15 cellular contexts compared by ENCODE assay signal in the genomic region with DNA sequence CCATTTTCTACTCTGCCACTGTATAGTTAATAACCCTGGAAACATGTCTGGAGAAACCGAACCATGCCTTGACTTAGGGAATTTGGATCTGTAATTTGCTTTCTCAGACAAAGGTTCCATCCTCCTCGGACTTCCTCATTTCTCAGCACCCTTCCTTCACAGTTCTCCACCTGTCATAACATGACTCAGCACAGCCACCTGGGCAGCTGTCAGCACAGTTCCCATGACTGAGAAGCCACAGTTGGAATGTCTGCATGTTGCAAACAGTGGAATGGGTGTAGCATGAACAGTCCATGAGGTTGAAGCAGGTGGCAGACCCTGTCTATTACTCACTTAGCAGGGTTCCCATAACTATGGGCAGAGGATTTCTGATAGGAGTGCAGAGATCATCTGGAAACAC. TPM values are rescaled to one million over a fixed set of nuclear protein-coding genes. Genes with fewer than 3 reads are reported as not detected.
A peak's percentile ranks its signal among the peaks of the same experiment; 100 is the strongest.
DNase-seq lines count a peak whose midpoint lies in the region; ATAC-seq, FAIRE-seq and TF ChIP-seq lines count a peak whose summit lies in the region.
"Had no signal": no experiment of that assay in that cellular context is flagged by ENCODE, and none has a peak within 500 bp of the region (broad histone marks: within the 10 kb centered on the region; RNA-seq: fewer than 3 reads in every experiment).

No MANE protein-coding gene starts in this region.

- H3K9me3 ChIP-seq in mammary epithelial cell (replicated peaks; ENCODE audit: insufficient read depth, low read length) (no peaks in the 10 kb centered on the region), small intestine (ENCODE audit: control insufficient read depth, low read depth) (no peaks in the 10 kb centered on the region)

- H3K4me3 ChIP-seq in mammary epithelial cell (replicated peaks in 1 of 3; ENCODE audit: insufficient read depth in 1 of 3, low read depth in 2 of 3, low read length in 3 of 3) (no peak overlapping the region), small intestine (ENCODE audit: low read depth in 1 of 2, low read length in 2 of 2) (no peak overlapping the region), dorsolateral prefrontal cortex (no peak overlapping the region)

- no peaks in the 10 kb centered on the region for H3K79me2 ChIP-seq in mammary epithelial cell (ENCODE audit: insufficient read depth, low read length)

- peak; percentile 80 for DNase-seq in HPDE6-E6E7 (ENCODE audit: extremely low spot score)
- peak; percentile 97 for DNase-seq in mammary epithelial cell
- DNase-seq in small intestine = peak; percentile 78
- no peak for DNase-seq in COR-L47 (lab: John Stamatoyannopoulos, UW)
- no peak for DNase-seq in stimulated activated naive CD8-positive, alpha-beta T cell treated with anti-CD3 and anti-CD28 coated beads, Interleukin-15, Interleukin-2, amounts not matched to agents 100 U/mL and 50 U/mL, for 24 hours
- DNase-seq in dorsolateral prefrontal cortex = no peak
- DNase-seq: activated CD4-positive, CD25-positive, alpha-beta regulatory T cell treated with anti-CD3 and anti-CD28 coated beads, Interleukin-2, amount 50 U/mL, for 72 hours; activated T-cell treated with anti-CD3 and anti-CD28 coated beads, Interleukin-2, amount 50 U/mL, for 48 hours; effector memory CD4-positive, alpha-beta T cell; head of caudate nucleus; NCI-H1436 treated with DMSO at 0.1 percent for 48 hours; NCI-H774; stimulated activated CD4-positive, alpha-beta T cell treated with anti-CD3 and anti-CD28 coated beads, Interleukin-1b, Interleukin-23, amount 100 ng/mL, for 48 hours; stimulated activated naive CD8-positive, alpha-beta T cell treated with anti-CD3 and anti-CD28 coated beads, Interleukin-15, amount 100 ng/mL, for 72 hours had no signal

- no TSS peak for BruUV-seq in mammary epithelial cell (replicated peaks; lab: Mats Ljungman, UMichigan)

- H3K4me2 ChIP-seq in mammary epithelial cell (ENCODE audit: insufficient read depth, low read depth, low read length) = peak overlapping the region; percentile 25

- no peaks in the 10 kb centered on the region for H4K20me1 ChIP-seq in mammary epithelial cell (ENCODE audit: insufficient read depth, low read length)

- H3K27me3 ChIP-seq in mammary epithelial cell (ENCODE audit: insufficient read depth, low read length) (no peaks in the 10 kb centered on the region), small intestine (ENCODE audit: control insufficient read depth in 2 of 2, insufficient read depth in 2 of 2, low read length in 2 of 2) (no peaks in the 10 kb centered on the region), dorsolateral prefrontal cortex (no peaks in the 10 kb centered on the region)

- intact Hi-C loops in mammary epithelial cell (cut with micrococcal nuclease) (loop anchor here (1.0 kb wide), 1 partner anchor 30 kb away; no protein-coding TSS in a partner anchor), dorsolateral prefrontal cortex (cut with DNase I) (no loop called here)

- in situ Hi-C loops in mammary epithelial cell (cut with MboI; ENCODE audit: low sequenced_read_pairs in 2 of 2) = no loop called here

- H3K36me3 ChIP-seq in mammary epithelial cell (ENCODE audit: insufficient read depth, low read length) (no peaks in the 10 kb centered on the region), small intestine (ENCODE audit: control insufficient read depth in 2 of 2, insufficient read depth in 2 of 2, low read length in 2 of 2) (no peaks in the 10 kb centered on the region)

- ATAC-seq in GM19351 (IDR thresholded peaks at IDR 0.05; ENCODE audit: unreplicated experiment) = peak; percentile 69
- ATAC-seq in stimulated activated naive CD8-positive, alpha-beta T cell treated with anti-CD3 and anti-CD28 coated beads, Interleukin-15, Interleukin-2, amounts not matched to agents 100 U/mL and 50 U/mL, for 24 hours = no peak
- ATAC-seq: stimulated activated naive CD8-positive, alpha-beta T cell treated with anti-CD3 and anti-CD28 coated beads, Interleukin-15, amount 100 ng/mL, for 72 hours had no signal

- H3K9ac ChIP-seq in mammary epithelial cell (ENCODE audit: insufficient read depth, low read length) = no peak overlapping the region

- H2AFZ ChIP-seq in mammary epithelial cell (ENCODE audit: low read depth, low read length) = no peak overlapping the region

- H3K4me1 ChIP-seq in mammary epithelial cell (ENCODE audit: insufficient read depth, low read length) (peaks cover 18% of the 10 kb centered on the region), small intestine (ENCODE audit: control insufficient read depth in 2 of 2, insufficient read depth in 1 of 2, low read depth in 1 of 2, low read length in 1 of 2) (no peaks in the 10 kb centered on the region)

- H3K27ac ChIP-seq in mammary epithelial cell (ENCODE audit: insufficient read depth, low read depth, low read length) = peak overlapping the region; percentile 23
- no peak overlapping the region for H3K27ac ChIP-seq in small intestine (ENCODE audit: low read depth in 1 of 2, low read length in 1 of 2)
- H3K27ac ChIP-seq in dorsolateral prefrontal cortex = no peak overlapping the region

- dilution Hi-C loops in mammary epithelial cell (cut with HindIII; ENCODE audit: low sequenced_read_pairs) = no loop called here

- FAIRE-seq in small intestine (lab: Jason Lieb, UNC) = no peak

- CTCF ChIA-PET in mammary epithelial cell (lab: Charles Lee; ENCODE audit: low non-redundant PET) = no interaction called here

- WGBS in mammary epithelial cell (ENCODE audit: low coverage, missing lambda C conversion rate) = 29% methylated on average over 2 of the region's 2 CpGs
- 9 to 41% (median 15%) methylated on average over 2 of the region's 2 CpGs for WGBS in small intestine, 3 donors

- TF ChIP-seq CTCF in mammary epithelial cell (conservative IDR thresholded peaks at IDR 0.05 in 1 of 2, IDR thresholded peaks at IDR 0.05 in 1 of 2; ENCODE audit: extremely low read depth in 1 of 2, insufficient read depth in 1 of 2, low read depth in 1 of 2, low read length in 2 of 2) (no peak), dorsolateral prefrontal cortex (IDR thresholded peaks at IDR 0.05 in 54 of 56, conservative IDR thresholded peaks at IDR 0.05 in 2 of 56; ENCODE audit: low read depth in 1 of 56, partially characterized antibody in 56 of 56) (no peak)

RNA-seq across cellular contexts. Expression of a gene that starts 0.6 kb away (rescaled TPM):
- total RNA-seq in mammary epithelial cell = under 1 TPM in 1 of 2 donors, not detected in 1; 0.17 TPM
- polyA plus RNA-seq in mammary epithelial cell = not detected
- polyA minus RNA-seq in mammary epithelial cell = not detected
- not detected for polyA plus RNA-seq in small intestine
- 1 to 10 TPM in 8 of 120 experiments, under 1 TPM in 52, not detected in 60; 0.21 to 2.0 (median 0.56) TPM for total RNA-seq in dorsolateral prefrontal cortex

RNA-seq across cellular contexts. Expression of a gene that starts 31.2 kb away (rescaled TPM):
- under 1 TPM; 0.52 to 0.83 TPM for total RNA-seq in mammary epithelial cell
- 0.07 TPM for polyA plus RNA-seq in mammary epithelial cell
- polyA minus RNA-seq in mammary epithelial cell = not detected
- under 1 TPM in 1 of 3 donors, not detected in 2; 0.01 TPM for polyA plus RNA-seq in small intestine
- 1 to 10 TPM in 78 of 120 experiments, under 1 TPM in 37, not detected in 5; 0.16 to 9.4 (median 1.6) TPM for total RNA-seq in dorsolateral prefrontal cortex

RNA-seq across cellular contexts. Expression of a gene that starts 58.0 kb away (rescaled TPM):
- under 1 TPM in 1 of 2 donors, not detected in 1; 0.17 TPM for total RNA-seq in mammary epithelial cell
- not detected for polyA plus RNA-seq in mammary epithelial cell
- not detected for polyA minus RNA-seq in mammary epithelial cell
- polyA plus RNA-seq in small intestine = not detected
- total RNA-seq in dorsolateral prefrontal cortex = not detected

Comparison
In these comparisons a context has a peak if more than half of its experiments do, and no peak if none do; other contexts are left out.
1. DNase-seq: peak in HPDE6-E6E7 (single experiment), mammary epithelial cell (single experiment) and small intestine (single experiment); none in COR-L47 (single experiment), stimulated activated naive CD8-positive, alpha-beta T cell treated with anti-CD3 and anti-CD28 coated beads, Interleukin-15, Interleukin-2, amounts not matched to agents 100 U/mL and 50 U/mL, for 24 hours (single experiment) and dorsolateral prefrontal cortex (0 of 10).